ENCODE assay signal across 15 cellular contexts in the genomic region with DNA sequence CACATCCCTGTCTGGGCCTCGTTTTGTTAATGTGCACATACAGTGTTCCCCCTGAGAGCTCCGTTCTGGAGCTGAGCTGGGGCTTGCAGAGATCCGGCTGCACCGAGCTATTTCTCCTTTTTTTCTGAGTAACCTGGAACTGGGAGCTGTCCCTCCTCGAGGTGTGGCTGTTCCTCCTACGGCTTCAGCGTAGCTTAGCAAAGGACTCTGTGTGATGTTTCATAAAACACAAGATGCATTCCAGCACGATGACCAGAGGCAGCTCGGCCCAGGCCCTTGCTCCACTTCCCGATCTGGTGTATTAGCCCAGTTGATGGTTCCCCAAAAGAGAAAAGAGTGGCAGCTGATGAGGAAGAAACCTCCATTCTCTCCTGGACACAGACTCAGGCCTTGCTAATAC.
A peak's percentile ranks its signal among the peaks of the same experiment; 100 is the strongest.
DNase-seq lines count a peak whose midpoint lies in the region; ATAC-seq and TF ChIP-seq lines count a peak whose summit lies in the region.
"Had no signal": no experiment of that assay in that cellular context is flagged by ENCODE, and none has a peak within 500 bp of the region (broad histone marks: within the 10 kb centered on the region; RNA-seq: fewer than 3 reads in every experiment).

No MANE protein-coding gene starts in this region.

- peaks cover 23% of the 10 kb centered on the region for H3K36me3 Mint-ChIP-seq in CD4-positive, CD25-positive, alpha-beta regulatory T cell
- H3K36me3 Mint-ChIP-seq in dendritic cell treated with granulocyte-macrophage colony-stimulating factor and Interleukin-4, amounts not matched to agents 40 ng/mL and 50 ng/mL, for 4 days (ENCODE audit: low read depth) = peaks cover 69% of the 10 kb centered on the region
- peaks cover 47% of the 10 kb centered on the region for H3K36me3 Mint-ChIP-seq in stimulated activated memory B cell treated with anti-CD40 and anti-IgM and Interleukin-4, amounts not matched to agents 10 μg/mL and 1 μg/mL and 100 μg/mL, for 72 hours

- H3K36me3 ChIP-seq in CD4-positive, CD25-positive, alpha-beta regulatory T cell (ENCODE audit: control insufficient read depth, insufficient read depth, low read length) = peaks cover 29% of the 10 kb centered on the region
- no peaks in the 10 kb centered on the region for H3K36me3 ChIP-seq in brain microvascular endothelial cell (replicated peaks)
- H3K36me3 ChIP-seq: BE2C had no signal

- in situ Hi-C loops in brain microvascular endothelial cell (cut with HindIII; ENCODE audit: low pct_ligation_motif_present, low sequenced_read_pairs) = no loop called here

- H3K9me3 Mint-ChIP-seq in CD4-positive, CD25-positive, alpha-beta regulatory T cell = no peaks in the 10 kb centered on the region
- no peaks in the 10 kb centered on the region for H3K9me3 Mint-ChIP-seq in dendritic cell treated with granulocyte-macrophage colony-stimulating factor and Interleukin-4, amounts not matched to agents 40 ng/mL and 50 ng/mL, for 4 days
- no peaks in the 10 kb centered on the region for H3K9me3 Mint-ChIP-seq in stimulated activated memory B cell treated with anti-CD40 and anti-IgM and Interleukin-4, amounts not matched to agents 10 μg/mL and 1 μg/mL and 100 μg/mL, for 72 hours

- no peaks in the 10 kb centered on the region for H3K9me3 ChIP-seq in CD4-positive, CD25-positive, alpha-beta regulatory T cell (ENCODE audit: control insufficient read depth in 2 of 2, low read length in 2 of 2)
- H3K9me3 ChIP-seq: BE2C had no signal

- no peak overlapping the region for H3K4me3 ChIP-seq in CD4-positive, CD25-positive, alpha-beta regulatory T cell (ENCODE audit: low read depth, low read length)
- no peak overlapping the region for H3K4me3 ChIP-seq in brain microvascular endothelial cell (ENCODE audit: low read depth, low read length)
- H3K4me3 ChIP-seq: GM12878 had no signal

- H3K27me3 Mint-ChIP-seq in CD4-positive, CD25-positive, alpha-beta regulatory T cell = no peaks in the 10 kb centered on the region
- H3K27me3 Mint-ChIP-seq in dendritic cell treated with granulocyte-macrophage colony-stimulating factor and Interleukin-4, amounts not matched to agents 40 ng/mL and 50 ng/mL, for 4 days = no peaks in the 10 kb centered on the region
- no peaks in the 10 kb centered on the region for H3K27me3 Mint-ChIP-seq in stimulated activated memory B cell treated with anti-CD40 and anti-IgM and Interleukin-4, amounts not matched to agents 10 μg/mL and 1 μg/mL and 100 μg/mL, for 72 hours

- H3K4me3 Mint-ChIP-seq in CD4-positive, CD25-positive, alpha-beta regulatory T cell = no peak overlapping the region
- H3K4me3 Mint-ChIP-seq in dendritic cell treated with granulocyte-macrophage colony-stimulating factor and Interleukin-4, amounts not matched to agents 40 ng/mL and 50 ng/mL, for 4 days = no peak overlapping the region
- H3K4me3 Mint-ChIP-seq in stimulated activated memory B cell treated with anti-CD40 and anti-IgM and Interleukin-4, amounts not matched to agents 10 μg/mL and 1 μg/mL and 100 μg/mL, for 72 hours = no peak overlapping the region

- no peak for TF ChIP-seq CTCF in brain microvascular endothelial cell (IDR thresholded peaks at IDR 0.05; ENCODE audit: low read depth, low read length, missing control alignments)

- H3K4me1 Mint-ChIP-seq in CD4-positive, CD25-positive, alpha-beta regulatory T cell = peaks cover 0 to 34% (median 16%) of the 10 kb centered on the region in 4 donors
- peaks cover 80% of the 10 kb centered on the region for H3K4me1 Mint-ChIP-seq in dendritic cell treated with granulocyte-macrophage colony-stimulating factor and Interleukin-4, amounts not matched to agents 40 ng/mL and 50 ng/mL, for 4 days (ENCODE audit: low read depth)
- peaks cover 19% of the 10 kb centered on the region for H3K4me1 Mint-ChIP-seq in stimulated activated memory B cell treated with anti-CD40 and anti-IgM and Interleukin-4, amounts not matched to agents 10 μg/mL and 1 μg/mL and 100 μg/mL, for 72 hours

- ATAC-seq in CD4-positive, CD25-positive, alpha-beta regulatory T cell (ENCODE audit: low read depth in 2 of 2) = no peak
- ATAC-seq in stimulated activated memory B cell treated with anti-CD40 and anti-IgM and Interleukin-4, amounts not matched to agents 10 μg/mL and 1 μg/mL and 100 μg/mL, for 72 hours = no peak
- ATAC-seq in esophagus mucosa = no peak
- ATAC-seq: GM12878 had no signal

- no peaks in the 10 kb centered on the region for H3K27me3 ChIP-seq in CD4-positive, CD25-positive, alpha-beta regulatory T cell (ENCODE audit: control insufficient read depth, insufficient read depth, low read length)
- no peaks in the 10 kb centered on the region for H3K27me3 ChIP-seq in brain microvascular endothelial cell (replicated peaks)
- H3K27me3 ChIP-seq: BE2C had no signal

- DNase-seq in CD4-positive, CD25-positive, alpha-beta regulatory T cell = no peak
- DNase-seq in MV-4-11 (lab: John Stamatoyannopoulos, UW) (peak; percentile 33), COR-L47 (lab: John Stamatoyannopoulos, UW) (no peak), SW 1271 (lab: John Stamatoyannopoulos, UW) (no peak), brain microvascular endothelial cell (no peak)
- DNase-seq: BE2C, H7, IMR-90, NCI-H1417, NCI-H2029, NCI-H510A had no signal

- no peak overlapping the region for H3K27ac ChIP-seq in CD4-positive, CD25-positive, alpha-beta regulatory T cell (ENCODE audit: insufficient read depth, low read length, poor library complexity, severe bottlenecking)
- H3K27ac ChIP-seq in brain microvascular endothelial cell = no peak overlapping the region

- H3K27ac Mint-ChIP-seq in CD4-positive, CD25-positive, alpha-beta regulatory T cell = peak overlapping the region in 2 of 3 donors; percentile 15 to 81
- peak overlapping the region; percentile 85 for H3K27ac Mint-ChIP-seq in dendritic cell treated with granulocyte-macrophage colony-stimulating factor and Interleukin-4, amounts not matched to agents 40 ng/mL and 50 ng/mL, for 4 days
- peak overlapping the region; percentile 33 for H3K27ac Mint-ChIP-seq in stimulated activated memory B cell treated with anti-CD40 and anti-IgM and Interleukin-4, amounts not matched to agents 10 μg/mL and 1 μg/mL and 100 μg/mL, for 72 hours

- intact Hi-C loops in dendritic cell treated with granulocyte-macrophage colony-stimulating factor and Interleukin-4, amounts not matched to agents 40 ng/mL and 50 ng/mL, for 4 days (cut with micrococcal nuclease) = loop anchor here (5.0 kb wide), 1 partner anchor 36 kb away; no protein-coding TSS in a partner anchor

- H3K4me1 ChIP-seq in CD4-positive, CD25-positive, alpha-beta regulatory T cell (ENCODE audit: control insufficient read depth, insufficient read depth, low read length, poor library complexity, severe bottlenecking) = no peaks in the 10 kb centered on the region
- H3K4me1 ChIP-seq: BE2C had no signal

Comparison
In these comparisons a context has a peak if more than half of its experiments do, and no peak if none do; other contexts are left out.
1. H3K27ac Mint-ChIP-seq: peak in every context shown above with its lines; median percentile 85 in dendritic cell treated with granulocyte-macrophage colony-stimulating factor and Interleukin-4, amounts not matched to agents 40 ng/mL and 50 ng/mL, for 4 days; 48 in CD4-positive, CD25-positive, alpha-beta regulatory T cell; 33 in stimulated activated memory B cell treated with anti-CD40 and anti-IgM and Interleukin-4, amounts not matched to agents 10 μg/mL and 1 μg/mL and 100 μg/mL, for 72 hours.